12 cellular contexts compared by ENCODE assay signal in genomic region chr1:37035828-37036666, GRCh38. TPM values are rescaled to one million over a fixed set of nuclear protein-coding genes. Genes with fewer than 3 reads are reported as not detected.
DNase-seq lines count a peak whose midpoint lies in the region; TF ChIP-seq lines count a peak whose summit lies in the region.
"Had no signal": no experiment of that assay in that cellular context is flagged by ENCODE, and none has a peak within 500 bp of the region (broad histone marks: within the 10 kb centered on the region; RNA-seq: fewer than 3 reads in every experiment).

No MANE protein-coding gene starts in this region.

- TF ChIP-seq CTCF in GM12872 (IDR thresholded peaks at IDR 0.05; ENCODE audit: insufficient read depth, low read depth, low read length) (0 out of 3 replicates have a peak, but pooled peaks have one; percentile 2), glutamatergic neuron (IDR thresholded peaks at IDR 0.05; ENCODE audit: partially characterized antibody, unreplicated experiment) (no peak), transverse colon (IDR thresholded peaks at IDR 0.05) (no peak)

- no peak overlapping the region for H3K27ac Mint-ChIP-seq in glutamatergic neuron (ENCODE audit: unreplicated experiment)

- no peaks in the 10 kb centered on the region for H3K9me3 ChIP-seq in transverse colon
- H3K9me3 ChIP-seq: gastrocnemius medialis, vagina had no signal

- intact Hi-C loops in transverse colon (cut with DNase I; ENCODE audit: low total_unique reads) = no loop called here

- H3K9me3 Mint-ChIP-seq in glutamatergic neuron (ENCODE audit: unreplicated experiment) = peaks cover 5% of the 10 kb centered on the region

- H3K27ac ChIP-seq in transverse colon = no peak overlapping the region
- H3K27ac ChIP-seq: gastrocnemius medialis, vagina had no signal

- peaks cover 91% of the 10 kb centered on the region for H3K27me3 ChIP-seq in transverse colon
- H3K27me3 ChIP-seq: vagina had no signal

- H3K4me3 ChIP-seq in transverse colon = no peak overlapping the region
- H3K4me3 ChIP-seq: gastrocnemius medialis, vagina had no signal

- H3K4me1 Mint-ChIP-seq in glutamatergic neuron (ENCODE audit: low read depth, unreplicated experiment) = peaks cover 42% of the 10 kb centered on the region

- 1 to 8% methylated on average over 5 to 19 of the region's 19 CpGs for WGBS in transverse colon (ENCODE audit: low coverage in 1 of 2), 2 donors

- H3K36me3 Mint-ChIP-seq in glutamatergic neuron (ENCODE audit: unreplicated experiment) = no peaks in the 10 kb centered on the region

- TF ChIP-seq EP300 in transverse colon (IDR thresholded peaks at IDR 0.05; ENCODE audit: low read depth) = no peak

- H3K4me1 ChIP-seq in transverse colon = peaks cover 0 to 5% (median 2%) of the 10 kb centered on the region in 4 donors

- no peaks in the 10 kb centered on the region for H3K36me3 ChIP-seq in transverse colon
- H3K36me3 ChIP-seq: gastrocnemius medialis, vagina had no signal

- DNase-seq in CMK (ENCODE audit: low read depth) (peak; percentile 92), NCI-H526 (lab: John Stamatoyannopoulos, UW) (peak; percentile 54 to 74), glutamatergic neuron (peak; percentile 50), NCI-H1694 treated with DMSO at 0.1 percent for 48 hours (lab: John Stamatoyannopoulos, UW) (no peak), transverse colon (no peak), GDM1 (lab: John Stamatoyannopoulos, UW) (no peak), G401 (ENCODE audit: low spot score) (no peak)
- DNase-seq: activated CD8-positive, alpha-beta memory T cell treated with anti-CD3 and anti-CD28 coated beads for 24 hours; gastrocnemius medialis; naive thymus-derived CD4-positive, alpha-beta T cell had no signal

- peaks cover 9% of the 10 kb centered on the region for H3K27me3 Mint-ChIP-seq in glutamatergic neuron (ENCODE audit: unreplicated experiment)

- no peak for TF ChIP-seq POLR2A in transverse colon (IDR thresholded peaks at IDR 0.05)

- in situ Hi-C loops in transverse colon (cut with MboI; ENCODE audit: low pct_ligation_motif_present in 1 of 4, low pct_unique_long_range_greater_than_20kb in 1 of 4, low sequenced_read_pairs in 3 of 4) (no loop called here), G401 (cut with HindIII; ENCODE audit: low sequenced_read_pairs) (no loop called here)

- H3K4me3 Mint-ChIP-seq in glutamatergic neuron (ENCODE audit: unreplicated experiment) = peak overlapping the region; percentile 80
- H3K4me3 Mint-ChIP-seq: naive thymus-derived CD4-positive, alpha-beta T cell had no signal

RNA-seq across cellular contexts. Expression of gene GRIK3, which starts 1.7 kb away (rescaled TPM):
- 60.1 TPM for total RNA-seq in glutamatergic neuron (ENCODE audit: unreplicated experiment)
- 1 to 10 TPM in 2 of 4 donors, under 1 TPM in 2; 0.75 to 9.8 (median 1.2) TPM for total RNA-seq in transverse colon
- not detected in 2 replicates for total RNA-seq in G401 (2014; rRNA removed; shearing (Covaris generic))
- total RNA-seq: naive thymus-derived CD4-positive, alpha-beta T cell had no signal

Comparison
In these comparisons a context has a peak if more than half of its experiments do, and no peak if none do; other contexts are left out.
1. DNase-seq: peak in CMK (single experiment), NCI-H526 (2 of 2) and glutamatergic neuron (single experiment); none in NCI-H1694 treated with DMSO at 0.1 percent for 48 hours (single experiment), transverse colon (single experiment), GDM1 (single experiment) and G401 (single experiment).